In the genomic region with DNA sequence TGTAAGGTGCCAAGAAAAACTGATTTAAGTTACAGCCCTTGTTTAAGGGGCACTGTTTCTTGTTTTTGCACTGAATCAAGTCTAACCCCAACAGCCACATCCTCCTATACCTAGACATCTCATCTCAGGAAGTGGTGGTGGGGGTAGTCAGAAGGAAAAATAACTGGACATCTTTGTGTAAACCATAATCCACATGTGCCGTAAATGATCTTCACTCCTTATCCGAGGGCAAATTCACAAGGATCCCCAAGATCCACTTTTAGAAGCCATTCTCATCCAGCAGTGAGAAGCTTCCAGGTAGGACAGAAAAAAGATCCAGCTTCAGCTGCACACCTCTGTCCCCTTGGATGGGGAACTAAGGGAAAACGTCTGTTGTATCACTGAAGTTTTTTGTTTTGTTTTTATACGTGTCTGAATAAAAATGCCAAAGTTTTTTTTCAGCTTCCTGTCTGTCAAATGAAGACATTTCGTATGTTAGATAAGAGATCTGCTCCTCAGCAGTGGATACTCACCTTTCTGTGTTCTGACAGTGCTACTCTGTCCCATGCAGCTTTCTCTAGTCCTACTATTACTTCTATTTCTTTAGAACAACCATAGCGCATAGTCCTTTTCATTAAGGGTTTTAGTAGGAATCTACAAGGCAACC, we compare ENCODE assay signal across 6 cellular contexts.
DNase-seq lines count a peak whose midpoint lies in the region; ATAC-seq and TF ChIP-seq lines count a peak whose summit lies in the region.

No MANE protein-coding gene starts in this region.

- H3K4me3 ChIP-seq in NB4 (ENCODE audit: low read depth, low read length) = peak overlapping the region; percentile 76

- peak overlapping the region; percentile 95 to 96 for H3K4me3 Mint-ChIP-seq in effector memory CD8-positive, alpha-beta T cell
- H3K4me3 Mint-ChIP-seq in stimulated activated effector memory CD8-positive, alpha-beta T cell treated with anti-CD3 and anti-CD28 coated beads, Interleukin-12 subunit alpha, Interleukin-12 subunit beta, amount 100 ng/mL, for 72 hours = peak overlapping the region; percentile 100

- H3K9me3 Mint-ChIP-seq in effector memory CD8-positive, alpha-beta T cell = no peaks in the 10 kb centered on the region
- no peaks in the 10 kb centered on the region for H3K9me3 Mint-ChIP-seq in stimulated activated effector memory CD8-positive, alpha-beta T cell treated with anti-CD3 and anti-CD28 coated beads, Interleukin-12 subunit alpha, Interleukin-12 subunit beta, amount 100 ng/mL, for 72 hours

- TF ChIP-seq POLR2A in NB4 (IDR thresholded peaks at IDR 0.05; ENCODE audit: extremely low read depth, insufficient read length) = no peak

- ATAC-seq in effector memory CD8-positive, alpha-beta T cell (replicated peaks) = peak; percentile 21
- ATAC-seq in stimulated activated effector memory CD8-positive, alpha-beta T cell treated with anti-CD3 and anti-CD28 coated beads, Interleukin-12 subunit alpha, Interleukin-12 subunit beta, amount 100 ng/mL, for 72 hours = peak; percentile 4
- no peak for ATAC-seq in GM21737 (IDR thresholded peaks at IDR 0.05; ENCODE audit: unreplicated experiment)

- peaks cover 42 to 59% of the 10 kb centered on the region in 2 donors for H3K4me1 Mint-ChIP-seq in effector memory CD8-positive, alpha-beta T cell (ENCODE audit: low read depth in 2 of 2)
- H3K4me1 Mint-ChIP-seq in stimulated activated effector memory CD8-positive, alpha-beta T cell treated with anti-CD3 and anti-CD28 coated beads, Interleukin-12 subunit alpha, Interleukin-12 subunit beta, amount 100 ng/mL, for 72 hours = peaks cover 56% of the 10 kb centered on the region

- DNase-seq in NB4 (ENCODE audit: low read depth) (no peak), GM03348 (ENCODE audit: low spot score) (no peak), NCI-H345 treated with DMSO at 0.1 percent for 48 hours (lab: John Stamatoyannopoulos, UW; ENCODE audit: unreplicated experiment) (no peak)
- DNase-seq in effector memory CD8-positive, alpha-beta T cell = peak in 1 of 3 experiments; percentile 20
- peak in 1 of 2 donors; percentile 59 for DNase-seq in stimulated activated effector memory CD8-positive, alpha-beta T cell treated with anti-CD3 and anti-CD28 coated beads, Interleukin-12 subunit alpha, Interleukin-12 subunit beta, amount 100 ng/mL, for 72 hours (ENCODE audit: low spot score in 2 of 2)

- H3K27me3 Mint-ChIP-seq in effector memory CD8-positive, alpha-beta T cell = no peaks in the 10 kb centered on the region

- H3K36me3 Mint-ChIP-seq in effector memory CD8-positive, alpha-beta T cell (ENCODE audit: insufficient read depth) = peaks cover 30% of the 10 kb centered on the region
- H3K36me3 Mint-ChIP-seq in stimulated activated effector memory CD8-positive, alpha-beta T cell treated with anti-CD3 and anti-CD28 coated beads, Interleukin-12 subunit alpha, Interleukin-12 subunit beta, amount 100 ng/mL, for 72 hours = peaks cover 52% of the 10 kb centered on the region

- no peak for TF ChIP-seq CTCF in NB4 (IDR thresholded peaks at IDR 0.05; ENCODE audit: low read depth, low read length)

- H3K27ac Mint-ChIP-seq in effector memory CD8-positive, alpha-beta T cell = peak overlapping the region; percentile 93 to 94
- H3K27ac Mint-ChIP-seq in stimulated activated effector memory CD8-positive, alpha-beta T cell treated with anti-CD3 and anti-CD28 coated beads, Interleukin-12 subunit alpha, Interleukin-12 subunit beta, amount 100 ng/mL, for 72 hours = peak overlapping the region; percentile 99
